8 cellular contexts compared by ENCODE assay signal in the genomic region with DNA sequence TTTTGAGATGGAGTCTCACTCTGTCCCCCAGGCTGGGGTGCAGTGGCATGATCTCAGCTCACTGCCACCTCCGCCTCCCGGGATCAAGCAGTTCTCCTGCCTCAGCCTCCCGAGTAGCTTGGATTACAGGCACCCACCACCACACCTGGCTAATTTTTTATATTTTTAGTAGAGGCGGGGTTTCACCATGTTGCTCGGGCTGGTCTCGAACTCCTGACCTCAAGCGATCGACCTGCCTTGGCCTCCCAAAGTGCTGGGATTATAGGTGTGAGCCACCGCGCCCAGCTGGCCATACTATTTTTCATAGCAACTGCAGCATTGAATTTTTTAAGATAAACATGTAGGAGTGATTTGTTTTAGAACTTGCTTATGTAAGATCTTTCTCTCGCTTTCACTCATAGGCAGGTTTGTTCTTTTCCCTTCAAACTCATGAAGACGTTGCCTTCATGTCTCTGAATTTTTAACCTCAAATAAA.
DNase-seq lines count a peak whose midpoint lies in the region; ATAC-seq and TF ChIP-seq lines count a peak whose summit lies in the region.
"Not testable (repeated sequence)": the region's sequence is repeated elsewhere in the genome, so short reads cannot be mapped to it uniquely, and the experiment has no call there.

No MANE protein-coding gene starts in this region.

- not testable (repeated sequence) for TF ChIP-seq POLR2A in testis (IDR thresholded peaks at IDR 0.05)

- not testable (repeated sequence) for H4K20me1 ChIP-seq in BLaER1

- H3K27ac ChIP-seq in BLaER1, dorsolateral prefrontal cortex, testis: not testable (repeated sequence)

- H3K36me3 ChIP-seq in BLaER1, result peaks cover 13% of the 10 kb centered on the region
- H3K36me3 ChIP-seq in testis (ENCODE audit: low read depth, missing control alignments), result not testable (repeated sequence)

- POLR2A ChIA-PET in activated CD4-positive, alpha-beta T cell treated with anti-CD3 and anti-CD28 coated beads for 36 hours (lab: Charles Lee), result not testable (repeated sequence)

- not testable (repeated sequence) for TF ChIP-seq CTCF in dorsolateral prefrontal cortex (IDR thresholded peaks at IDR 0.05 in 54 of 56, conservative IDR thresholded peaks at IDR 0.05 in 2 of 56; ENCODE audit: low read depth in 1 of 56, partially characterized antibody in 56 of 56); testis (IDR thresholded peaks at IDR 0.05)

- CTCF ChIA-PET in activated CD4-positive, alpha-beta T cell treated with anti-CD3 and anti-CD28 coated beads for 36 hours (lab: Charles Lee), result interaction anchor here (1.1 kb wide), 1 partner anchor 22 kb away, joined by 3 read pairs; no protein-coding TSS in a partner anchor

- H3K4me3 Mint-ChIP-seq in activated CD4-positive, alpha-beta T cell treated with anti-CD3 and anti-CD28 coated beads for 36 hours, result not testable (repeated sequence)
- H3K4me3 Mint-ChIP-seq in activated T-cell treated with anti-CD3 and anti-CD28 coated beads, Interleukin-2, amount 50 U/mL, for 72 hours, result peak overlapping the region in 1 of 2 donors; percentile 53
- H3K4me3 Mint-ChIP-seq in natural killer cell treated with Interleukin-12 subunit alpha and Interleukin-12 subunit beta and Interleukin-15 and Interleukin-18, amount 100 ng/mL, for 72 hours, result peak overlapping the region; percentile 38

- H3K27me3 ChIP-seq in BLaER1, dorsolateral prefrontal cortex, testis: not testable (repeated sequence)

- not testable (repeated sequence) for H3K4me3 ChIP-seq in BLaER1, dorsolateral prefrontal cortex, testis

- H3K9ac ChIP-seq in BLaER1, result not testable (repeated sequence)

- peaks cover 77% of the 10 kb centered on the region for H3K4me1 ChIP-seq in BLaER1
- H3K4me1 ChIP-seq in testis, result not testable (repeated sequence)

- not testable (repeated sequence) for H3K27me3 Mint-ChIP-seq in activated CD4-positive, alpha-beta T cell treated with anti-CD3 and anti-CD28 coated beads for 36 hours; activated T-cell treated with anti-CD3 and anti-CD28 coated beads, Interleukin-2, amount 50 U/mL, for 72 hours (ENCODE audit: low read depth); natural killer cell treated with Interleukin-12 subunit alpha and Interleukin-12 subunit beta and Interleukin-15 and Interleukin-18, amount 100 ng/mL, for 72 hours

- not testable (repeated sequence) for H3K9me3 Mint-ChIP-seq in activated CD4-positive, alpha-beta T cell treated with anti-CD3 and anti-CD28 coated beads for 36 hours (ENCODE audit: low read depth); activated T-cell treated with anti-CD3 and anti-CD28 coated beads, Interleukin-2, amount 50 U/mL, for 72 hours; natural killer cell treated with Interleukin-12 subunit alpha and Interleukin-12 subunit beta and Interleukin-15 and Interleukin-18, amount 100 ng/mL, for 72 hours

- intact Hi-C loops in activated CD4-positive, alpha-beta T cell treated with anti-CD3 and anti-CD28 coated beads for 36 hours (cut with DNase I, micrococcal nuclease); dorsolateral prefrontal cortex (cut with DNase I); testis (cut with DNase I; ENCODE audit: low total_unique reads): not testable (repeated sequence)

- 86 to 93% methylated on average over 12 of the region's 12 CpGs for WGBS in testis, 2 donors

- H3K27ac Mint-ChIP-seq in activated CD4-positive, alpha-beta T cell treated with anti-CD3 and anti-CD28 coated beads for 36 hours, result peak overlapping the region; percentile 52
- H3K27ac Mint-ChIP-seq in activated T-cell treated with anti-CD3 and anti-CD28 coated beads, Interleukin-2, amount 50 U/mL, for 72 hours, result peak overlapping the region; percentile 45
- peak overlapping the region; percentile 75 to 94 for H3K27ac Mint-ChIP-seq in natural killer cell treated with Interleukin-12 subunit alpha and Interleukin-12 subunit beta and Interleukin-15 and Interleukin-18, amount 100 ng/mL, for 72 hours

- H3K4me2 ChIP-seq in BLaER1, result peak overlapping the region; percentile 80

- ATAC-seq in GM19035 (IDR thresholded peaks at IDR 0.05; ENCODE audit: unreplicated experiment), result peak; percentile 54
- peak; percentile 42 for ATAC-seq in HG02840 (IDR thresholded peaks at IDR 0.05; ENCODE audit: low FRiP score, unreplicated experiment)
- peak; percentile 37 for ATAC-seq in activated CD4-positive, alpha-beta T cell treated with anti-CD3 and anti-CD28 coated beads for 36 hours
- ATAC-seq in activated T-cell treated with anti-CD3 and anti-CD28 coated beads, Interleukin-2, amount 50 U/mL, for 72 hours (replicated peaks in 1 of 2), result peak; percentile 14 to 24
- not testable (repeated sequence) for ATAC-seq in natural killer cell treated with Interleukin-12 subunit alpha and Interleukin-12 subunit beta and Interleukin-15 and Interleukin-18, amount 100 ng/mL, for 72 hours

- not testable (repeated sequence) for H3K9me3 ChIP-seq in BLaER1, testis

- peaks cover 45% of the 10 kb centered on the region for H3K4me1 Mint-ChIP-seq in activated CD4-positive, alpha-beta T cell treated with anti-CD3 and anti-CD28 coated beads for 36 hours
- H3K4me1 Mint-ChIP-seq in activated T-cell treated with anti-CD3 and anti-CD28 coated beads, Interleukin-2, amount 50 U/mL, for 72 hours (ENCODE audit: low read depth), result peaks cover 55% of the 10 kb centered on the region
- H3K4me1 Mint-ChIP-seq in natural killer cell treated with Interleukin-12 subunit alpha and Interleukin-12 subunit beta and Interleukin-15 and Interleukin-18, amount 100 ng/mL, for 72 hours (ENCODE audit: low read depth in 2 of 2), result peaks cover 41 to 61% of the 10 kb centered on the region in 2 donors

- peak; percentile 38 for DNase-seq in activated CD4-positive, alpha-beta T cell treated with anti-CD3 and anti-CD28 coated beads for 36 hours
- not testable (repeated sequence) for DNase-seq in activated T-cell treated with anti-CD3 and anti-CD28 coated beads, Interleukin-2, amount 50 U/mL, for 72 hours; natural killer cell treated with Interleukin-12 subunit alpha and Interleukin-12 subunit beta and Interleukin-15 and Interleukin-18, amount 100 ng/mL, for 72 hours (ENCODE audit: low spot score)
- DNase-seq in dorsolateral prefrontal cortex (peak in 7 of 10 donors; percentile 0 to 29 (median 19)), testis (peak; percentile 3)

- H3K36me3 Mint-ChIP-seq in activated CD4-positive, alpha-beta T cell treated with anti-CD3 and anti-CD28 coated beads for 36 hours (ENCODE audit: low read depth); activated T-cell treated with anti-CD3 and anti-CD28 coated beads, Interleukin-2, amount 50 U/mL, for 72 hours (ENCODE audit: insufficient read depth in 2 of 2); natural killer cell treated with Interleukin-12 subunit alpha and Interleukin-12 subunit beta and Interleukin-15 and Interleukin-18, amount 100 ng/mL, for 72 hours: not testable (repeated sequence)
